Comparison of ENCODE assay signal across 12 cellular contexts in genomic region chr4:74451214-74451661, GRCh38. TPM values are rescaled to one million over a fixed set of nuclear protein-coding genes. Genes with fewer than 3 reads are reported as not detected.
DNase-seq lines count a peak whose midpoint lies in the region; ATAC-seq, FAIRE-seq and TF ChIP-seq lines count a peak whose summit lies in the region.
"Had no signal": no experiment of that assay in that cellular context is flagged by ENCODE, and none has a peak within 500 bp of the region (broad histone marks: within the 10 kb centered on the region; RNA-seq: fewer than 3 reads in every experiment).

No MANE protein-coding gene starts in this region.

- peak; percentile 43 for ATAC-seq in Right ventricle myocardium superior (ENCODE audit: poor library complexity)

- TF ChIP-seq POLR2A in tibial nerve (IDR thresholded peaks at IDR 0.05), result no peak

- H3K36me3 Mint-ChIP-seq in osteocyte (ENCODE audit: unreplicated experiment), result no peaks in the 10 kb centered on the region

- H3K4me1 ChIP-seq in right atrium auricular region (no peaks in the 10 kb centered on the region), tibial nerve (no peaks in the 10 kb centered on the region)
- H3K4me1 ChIP-seq: thyroid gland had no signal

- H3K4me3 ChIP-seq in right atrium auricular region (no peak overlapping the region), fibroblast of pulmonary artery (replicated peaks; ENCODE audit: low read depth, low read length) (peak overlapping the region; percentile 19), tibial nerve (no peak overlapping the region)
- H3K4me3 ChIP-seq: thyroid gland had no signal

- H3K4me1 Mint-ChIP-seq in osteocyte (ENCODE audit: unreplicated experiment), result peaks cover 23% of the 10 kb centered on the region

- H3K27ac ChIP-seq in right atrium auricular region (peak overlapping the region in 1 of 2 donors; percentile 38), tibial nerve (no peak overlapping the region)
- H3K27ac ChIP-seq: thyroid gland had no signal

- no peak for TF ChIP-seq CTCF in right atrium auricular region (IDR thresholded peaks at IDR 0.05)
- TF ChIP-seq CTCF in fibroblast of pulmonary artery (IDR thresholded peaks at IDR 0.05; ENCODE audit: low read length, missing control alignments), result no peak
- no peak for TF ChIP-seq CTCF in tibial nerve (IDR thresholded peaks at IDR 0.05)
- TF ChIP-seq CTCF in osteocyte (IDR thresholded peaks at IDR 0.05), result no peak

- no peaks in the 10 kb centered on the region for H3K27me3 ChIP-seq in right atrium auricular region
- no peaks in the 10 kb centered on the region for H3K27me3 ChIP-seq in tibial nerve
- H3K27me3 ChIP-seq: thyroid gland had no signal

- no peak overlapping the region for H3K4me3 Mint-ChIP-seq in osteocyte (ENCODE audit: unreplicated experiment)

- DNase-seq in Right ventricle myocardium superior, result no peak
- no peak for DNase-seq in right atrium auricular region (ENCODE audit: low spot score)
- DNase-seq in RCC 7860 (ENCODE audit: low spot score), result peak; percentile 60
- DNase-seq in fibroblast of pulmonary artery (ENCODE audit: low read depth), result peak; percentile 81
- peak; percentile 34 for DNase-seq in stromal cell of bone marrow (ENCODE audit: low read depth)
- no peak for DNase-seq in tibial nerve (ENCODE audit: low spot score in 2 of 2)
- no peak for DNase-seq in NCI-H748 treated with DMSO at 0.1 percent for 48 hours (lab: John Stamatoyannopoulos, UW)
- no peak for DNase-seq in osteocyte (ENCODE audit: extremely low spot score, unreplicated experiment)
- DNase-seq: GOT3; midbrain; stimulated activated CD4-positive, alpha-beta T cell treated with anti-CD3 and anti-CD28 coated beads, Interleukin-1b, Interleukin-23, amount 100 ng/mL, for 48 hours; thyroid gland had no signal

- intact Hi-C loops in Right ventricle myocardium superior (cut with DNase I), result no loop called here

- H3K9me3 Mint-ChIP-seq in osteocyte (ENCODE audit: unreplicated experiment), result no peaks in the 10 kb centered on the region

- 23 to 24% methylated on average over 1 of the region's 1 CpG for WGBS in tibial nerve, 2 donors

- no peak for TF ChIP-seq EP300 in tibial nerve (IDR thresholded peaks at IDR 0.05)

- H3K36me3 ChIP-seq in right atrium auricular region (no peaks in the 10 kb centered on the region), tibial nerve (no peaks in the 10 kb centered on the region)
- H3K36me3 ChIP-seq: thyroid gland had no signal

- no peaks in the 10 kb centered on the region for H3K27me3 Mint-ChIP-seq in osteocyte (ENCODE audit: unreplicated experiment)

- FAIRE-seq in RCC 7860 (lab: Jason Lieb, UNC), result peak; percentile 78

- no peak overlapping the region for H3K27ac Mint-ChIP-seq in osteocyte (ENCODE audit: unreplicated experiment)

- H3K9me3 ChIP-seq in right atrium auricular region (no peaks in the 10 kb centered on the region), tibial nerve (no peaks in the 10 kb centered on the region)
- H3K9me3 ChIP-seq: thyroid gland had no signal

RNA-seq across cellular contexts. Expression of gene AREG, which starts 6.3 kb away (rescaled TPM):
- total RNA-seq in Right ventricle myocardium superior, result 0.75 TPM
- total RNA-seq in right atrium auricular region, result 10 to 100 TPM; 26.6 to 31.3 TPM
- total RNA-seq in tibial nerve, result 10 to 100 TPM in 1 of 4 donors, 1 to 10 TPM in 3; 4.0 to 12.9 (median 7.2) TPM
- total RNA-seq in osteocyte, result 0.50 and 0.64 TPM in 2 replicates

Comparison
In these comparisons a context has a peak if more than half of its experiments do, and no peak if none do; other contexts are left out.
1. DNase-seq: peak in RCC 7860 (single experiment), fibroblast of pulmonary artery (single experiment) and stromal cell of bone marrow (single experiment); none in Right ventricle myocardium superior (single experiment), right atrium auricular region (single experiment), tibial nerve (0 of 2), NCI-H748 treated with DMSO at 0.1 percent for 48 hours (single experiment) and osteocyte (single experiment).